34 cellular contexts compared by ENCODE assay signal in the genomic region with DNA sequence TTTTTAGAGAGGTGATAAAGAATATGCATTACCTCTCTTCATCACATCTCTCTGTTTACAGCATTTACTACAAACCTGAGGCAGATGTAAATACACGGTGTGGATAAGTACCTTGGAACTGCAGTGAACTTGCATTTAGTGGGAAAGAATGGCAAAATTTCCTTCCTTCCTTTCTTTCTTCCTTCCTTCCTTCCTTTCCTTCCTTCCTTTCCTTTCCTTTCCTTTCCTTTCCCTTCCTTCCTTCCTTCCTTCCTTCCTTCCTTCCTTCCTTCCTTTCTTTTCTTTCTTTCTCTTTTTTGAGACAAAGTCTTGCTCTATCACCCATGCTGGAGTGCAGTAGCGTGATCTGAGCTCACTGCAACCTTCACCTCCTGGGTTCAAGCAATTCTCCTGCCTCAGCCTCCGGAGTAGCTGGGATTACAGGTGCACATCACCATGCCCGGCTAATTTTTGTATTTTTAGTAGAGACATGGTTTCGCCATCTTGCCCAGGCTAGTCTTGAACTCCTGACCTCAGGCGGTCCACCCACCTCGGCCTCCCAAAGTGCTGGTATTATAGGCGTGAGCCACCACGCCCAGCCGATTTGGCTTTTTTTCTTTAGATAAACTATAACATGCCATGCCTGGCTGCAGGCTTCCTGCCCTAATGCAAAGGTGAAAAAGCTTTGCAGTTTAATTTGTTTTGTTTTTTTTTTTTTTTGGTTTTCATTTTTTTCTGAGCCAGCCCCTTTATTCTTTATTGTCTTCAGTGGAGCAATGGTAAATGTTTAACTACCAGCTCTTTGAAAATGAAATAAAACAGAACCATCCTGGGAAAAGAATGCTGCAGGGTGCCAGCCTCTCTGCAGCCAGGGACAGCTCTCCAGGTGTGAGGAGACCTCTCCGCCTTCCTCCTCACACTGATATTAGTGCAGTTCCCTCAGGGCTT.
DNase-seq lines count a peak whose midpoint lies in the region; ATAC-seq, FAIRE-seq and TF ChIP-seq lines count a peak whose summit lies in the region.
"Had no signal": no experiment of that assay in that cellular context is flagged by ENCODE, and none has a peak within 500 bp of the region (broad histone marks: within the 10 kb centered on the region; RNA-seq: fewer than 3 reads in every experiment).

No MANE protein-coding gene starts in this region.

- no peaks in the 10 kb centered on the region for H3K4me1 ChIP-seq in K562 (replicated peaks in 1 of 2; ENCODE audit: control insufficient read depth in 2 of 2, insufficient read depth in 2 of 2, low read length in 2 of 2)
- H3K4me1 ChIP-seq in left lung: peaks cover 6 to 24% of the 10 kb centered on the region in 2 donors
- peaks cover 5 to 7% of the 10 kb centered on the region in 2 donors for H3K4me1 ChIP-seq in small intestine (ENCODE audit: control insufficient read depth in 2 of 2, insufficient read depth in 1 of 2, low read depth in 1 of 2, low read length in 1 of 2)
- no peaks in the 10 kb centered on the region for H3K4me1 ChIP-seq in heart left ventricle
- H3K4me1 ChIP-seq: ascending aorta, BLaER1, tibial artery had no signal

- CTCF ChIA-PET in K562 (lab: Yijun Ruan, JAX; ENCODE audit: low intra/inter-chr PET ratio): no interaction called here

- no peaks in the 10 kb centered on the region for H4K20me1 ChIP-seq in K562 (replicated peaks; ENCODE audit: control insufficient read depth, insufficient read depth, low read length)
- H4K20me1 ChIP-seq: BLaER1 had no signal

- no peaks in the 10 kb centered on the region for H3K9me3 ChIP-seq in K562 (replicated peaks; ENCODE audit: control insufficient read depth, insufficient read depth, low read depth, low read length)
- peaks cover 0 to 4% of the 10 kb centered on the region in 2 donors for H3K9me3 ChIP-seq in left lung
- no peaks in the 10 kb centered on the region for H3K9me3 ChIP-seq in small intestine (ENCODE audit: control insufficient read depth, low read depth)
- H3K9me3 ChIP-seq in heart left ventricle: peaks cover 0 to 20% (median 0%) of the 10 kb centered on the region in 12 donors
- H3K9me3 ChIP-seq: tibial artery had no signal

- no peaks in the 10 kb centered on the region for H3K36me3 ChIP-seq in K562 (ENCODE audit: control insufficient read depth, insufficient read depth, low read length)
- H3K36me3 ChIP-seq in left lung: peaks cover 0 to 24% of the 10 kb centered on the region in 2 donors
- H3K36me3 ChIP-seq in small intestine (ENCODE audit: control insufficient read depth in 2 of 2, insufficient read depth in 2 of 2, low read length in 2 of 2): no peaks in the 10 kb centered on the region
- no peaks in the 10 kb centered on the region for H3K36me3 ChIP-seq in heart left ventricle
- H3K36me3 ChIP-seq: ascending aorta, cardiac muscle cell, neural progenitor cell, tibial artery had no signal

- POLR2A ChIA-PET in K562 (lab: Yijun Ruan, JAX): interaction anchor here (0.6 to 0.8 kb wide), 2 partner anchors 29 to 41 kb away, joined by 4 to 5 read pairs; no protein-coding TSS in a partner anchor

- H3K27me3 ChIP-seq in K562 (ENCODE audit: control insufficient read depth in 2 of 2, insufficient read depth in 2 of 2, low read length in 2 of 2) (peaks cover 2 to 4% of the 10 kb centered on the region in 2 experiments; a peak in 1 of 5 replicates), left lung (no peaks in the 10 kb centered on the region), small intestine (ENCODE audit: control insufficient read depth in 2 of 2, insufficient read depth in 2 of 2, low read length in 2 of 2) (no peaks in the 10 kb centered on the region), heart left ventricle (no peaks in the 10 kb centered on the region)
- H3K27me3 ChIP-seq: ascending aorta, BLaER1, cardiac muscle cell, neural progenitor cell, tibial artery had no signal

- no peak overlapping the region for H3K9ac ChIP-seq in K562 (ENCODE audit: insufficient read depth in 1 of 2, low read depth in 2 of 2, low read length in 2 of 2)
- H3K9ac ChIP-seq: BLaER1, neural progenitor cell had no signal

- no peaks in the 10 kb centered on the region for H3K79me2 ChIP-seq in K562 (ENCODE audit: control insufficient read depth, insufficient read depth, low read length)

- no TSS peak for BruUV-seq in K562 (replicated peaks; lab: Mats Ljungman, UMichigan)

- TF ChIP-seq POLR2A in K562 (conservative IDR thresholded peaks at IDR 0.05) (no peak), heart left ventricle (IDR thresholded peaks at IDR 0.05) (no peak), GM18505 (IDR thresholded peaks at IDR 0.05; ENCODE audit: borderline replicate concordance, extremely low read depth, insufficient read depth, insufficient read length) (no peak)

- TF ChIP-seq CTCF in K562 (IDR thresholded peaks at IDR 0.05 in 2 of 3, conservative IDR thresholded peaks at IDR 0.05 in 1 of 3; ENCODE audit: insufficient read depth in 2 of 3, low read depth in 1 of 3, low read length in 3 of 3): no peak
- no peak for TF ChIP-seq CTCF in left lung (IDR thresholded peaks at IDR 0.05)
- no peak for TF ChIP-seq CTCF in heart left ventricle (IDR thresholded peaks at IDR 0.05)

- 3% methylated on average over 11 of the region's 11 CpGs for WGBS in K562 (ENCODE audit: insufficient coverage, low coverage, missing lambda C conversion rate)
- WGBS in small intestine, 3 donors: 31 to 69% (median 50%) methylated on average over 11 of the region's 11 CpGs
- 92 to 95% (median 94%) methylated on average over 11 of the region's 11 CpGs for WGBS in heart left ventricle, 4 donors

- FAIRE-seq in K562 (lab: Jason Lieb, UNC): no peak
- no peak for FAIRE-seq in small intestine (lab: Jason Lieb, UNC)
- FAIRE-seq: G401.6 had no signal

- H3K27ac ChIP-seq in K562 (ENCODE audit: extremely low read depth, low read depth, low read length) (no peak overlapping the region), left lung (no peak overlapping the region), small intestine (ENCODE audit: low read depth in 1 of 2, low read length in 1 of 2) (no peak overlapping the region), heart left ventricle (no peak overlapping the region)
- H3K27ac ChIP-seq: ascending aorta, BLaER1, cardiac muscle cell, neural progenitor cell, tibial artery had no signal

- no peak for ATAC-seq in K562
- ATAC-seq in left lung: peak; percentile 15
- no peak for ATAC-seq in heart left ventricle
- ATAC-seq in GM18505 (IDR thresholded peaks at IDR 0.05; ENCODE audit: unreplicated experiment): no peak
- ATAC-seq in HG02981 (IDR thresholded peaks at IDR 0.05; ENCODE audit: unreplicated experiment): no peak
- ATAC-seq: effector memory CD8-positive, alpha-beta T cell; Right ventricle myocardium inferior; sciatic nerve had no signal

- in situ Hi-C loops in K562 (cut with MboI): no loop called here

- intact Hi-C loops in K562 (cut with micrococcal nuclease) (no loop called here), left lung (cut with DNase I) (no loop called here), heart left ventricle (cut with DNase I) (no loop called here)

- H3K4me3 ChIP-seq in K562: no peak overlapping the region
- no peak overlapping the region for H3K4me3 ChIP-seq in left lung
- H3K4me3 ChIP-seq in small intestine (ENCODE audit: low read depth in 1 of 2, low read length in 2 of 2): no peak overlapping the region
- H3K4me3 ChIP-seq in heart left ventricle: no peak overlapping the region
- H3K4me3 ChIP-seq: ascending aorta, BLaER1, cardiac muscle cell, lung, neural progenitor cell, tibial artery had no signal

- peak; percentile 67 for DNase-seq in DMS53 treated with DMSO at 0.1 percent for 48 hours (lab: John Stamatoyannopoulos, UW; ENCODE audit: unreplicated experiment)
- DNase-seq in K562 (ENCODE audit: extremely low read depth in 1 of 4, low spot score in 3 of 4): no peak
- DNase-seq in left lung: no peak
- peak; percentile 45 for DNase-seq in small intestine
- DNase-seq in heart left ventricle: no peak
- no peak for DNase-seq in NCI-H345 (lab: John Stamatoyannopoulos, UW)
- DNase-seq: activated CD4-positive, alpha-beta T cell treated with anti-CD3 and anti-CD28 coated beads, Interleukin-2, amount 50 U/mL, for 48 hours; activated CD4-positive, CD25-positive, alpha-beta regulatory T cell treated with anti-CD3 and anti-CD28 coated beads, Interleukin-2, amount 50 U/mL, for 72 hours; activated gamma-delta T cell treated with Interleukin-2 at 50 U/mL for 16 hours; activated naive CD8-positive, alpha-beta T cell treated with anti-CD3 and anti-CD28 coated beads, Interleukin-2, amount 10 ng/mL, durations not matched to agents 7 days and 5 days; activated T-cell treated with anti-CD3 and anti-CD28 coated beads, Interleukin-2, amount 50 U/mL, for 48 hours; DMS79; effector memory CD8-positive, alpha-beta T cell; erythroblast; glutamatergic neuron; GOT3; islet precursor cell; NCI-H1417 treated with DMSO at 0.1 percent for 48 hours; NCI-H2081 treated with DMSO at 0.1 percent for 48 hours; NCI-H2227 treated with DMSO at 0.1 percent for 48 hours; NCI-H526 treated with DMSO at 0.1 percent for 48 hours; posterior cingulate gyrus; stimulated activated CD4-positive, alpha-beta T cell treated with anti-CD3 and anti-CD28 coated beads, Interleukin-4, amount 100 ng/mL, for 1 hour; tibial artery had no signal

- H3K4me2 ChIP-seq in K562 (ENCODE audit: insufficient read depth, low read length): no peak overlapping the region
- H3K4me2 ChIP-seq: BLaER1, neural progenitor cell had no signal

- no peak overlapping the region for H2AFZ ChIP-seq in K562 (ENCODE audit: low read depth, low read length)
- H2AFZ ChIP-seq: neural progenitor cell had no signal

- H3K9me1 ChIP-seq in K562 (ENCODE audit: control insufficient read depth, insufficient read depth, low read length): no peaks in the 10 kb centered on the region

- no peak for TF ChIP-seq RAD21 in K562 (CRISPR knock-in tag; conservative IDR thresholded peaks at IDR 0.05 in 1 of 2, IDR thresholded peaks at IDR 0.05 in 1 of 2)

- no peak for TF ChIP-seq EP300 in K562 (IDR thresholded peaks at IDR 0.05; ENCODE audit: low read length)

TF ChIP-seq in K562, 482 proteins besides CTCF, POLR2A, EP300 and RAD21:
- TF ChIP-seq, protein P1, sequence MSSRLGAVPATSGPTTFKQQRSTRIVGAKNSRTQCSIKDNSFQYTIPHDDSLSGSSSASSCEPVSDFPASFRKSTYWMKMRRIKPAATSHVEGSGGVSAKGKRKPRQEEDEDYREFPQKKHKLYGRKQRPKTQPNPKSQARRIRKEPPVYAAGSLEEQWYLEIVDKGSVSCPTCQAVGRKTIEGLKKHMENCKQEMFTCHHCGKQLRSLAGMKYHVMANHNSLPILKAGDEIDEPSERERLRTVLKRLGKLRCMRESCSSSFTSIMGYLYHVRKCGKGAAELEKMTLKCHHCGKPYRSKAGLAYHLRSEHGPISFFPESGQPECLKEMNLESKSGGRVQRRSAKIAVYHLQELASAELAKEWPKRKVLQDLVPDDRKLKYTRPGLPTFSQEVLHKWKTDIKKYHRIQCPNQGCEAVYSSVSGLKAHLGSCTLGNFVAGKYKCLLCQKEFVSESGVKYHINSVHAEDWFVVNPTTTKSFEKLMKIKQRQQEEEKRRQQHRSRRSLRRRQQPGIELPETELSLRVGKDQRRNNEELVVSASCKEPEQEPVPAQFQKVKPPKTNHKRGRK (tag; IDR thresholded peaks at IDR 0.05): 0 out of 2 replicates have a peak, but pooled peaks have one; percentile 58
- no peak for TF ChIP-seq POLR2B (IDR thresholded peaks at IDR 0.05; ENCODE audit: low read depth, partially characterized antibody)
TF ChIP-seq in K562: peak in this region for 1.

Comparison
In these comparisons a context has a peak if more than half of its experiments do, and no peak if none do; other contexts are left out.
1. DNase-seq: peak in DMS53 treated with DMSO at 0.1 percent for 48 hours (single experiment) and small intestine (single experiment); none in K562 (0 of 4), left lung (0 of 2), heart left ventricle (0 of 5) and NCI-H345 (single experiment).